ENCODE assay signal across 13 cellular contexts in genomic region chr18:67232406-67232805, GRCh38.
DNase-seq lines count a peak whose midpoint lies in the region; FAIRE-seq and TF ChIP-seq lines count a peak whose summit lies in the region.
"Had no signal": no experiment of that assay in that cellular context is flagged by ENCODE, and none has a peak within 500 bp of the region (broad histone marks: within the 10 kb centered on the region; RNA-seq: fewer than 3 reads in every experiment).

No MANE protein-coding gene starts in this region.

- no peak overlapping the region for H3K4me3 Mint-ChIP-seq in MCF 10A (ENCODE audit: unreplicated experiment)
- H3K4me3 Mint-ChIP-seq: central memory CD8-positive, alpha-beta T cell had no signal

- intact Hi-C loops in MCF 10A (cut with micrococcal nuclease) (no loop called here), breast epithelium (cut with DNase I; ENCODE audit: low total_unique reads) (no loop called here), mammary epithelial cell (cut with micrococcal nuclease) (no loop called here)

- no peak overlapping the region for H3K4me2 ChIP-seq in mammary epithelial cell (ENCODE audit: insufficient read depth, low read depth, low read length)

- DNase-seq in MCF 10A (ENCODE audit: unreplicated experiment) (peak; percentile 74), breast epithelium (ENCODE audit: low spot score in 2 of 2) (no peak), mammary epithelial cell (peak; percentile 32), urothelium cell line (ENCODE audit: low spot score) (peak; percentile 6), NCI-H1694 (lab: John Stamatoyannopoulos, UW) (no peak), 8988T (no peak), KBM-7 (no peak)
- DNase-seq: foreskin melanocyte, upper lobe of left lung had no signal

- no peaks in the 10 kb centered on the region for H3K4me1 Mint-ChIP-seq in MCF 10A (ENCODE audit: insufficient read depth, unreplicated experiment)
- H3K4me1 Mint-ChIP-seq: central memory CD8-positive, alpha-beta T cell had no signal

- no peak for FAIRE-seq in urothelium cell line (lab: Jason Lieb, UNC)
- FAIRE-seq: A204.1 had no signal

- in situ Hi-C loops in mammary epithelial cell (cut with MboI; ENCODE audit: low sequenced_read_pairs in 2 of 2): loop anchor here in 1 of 2 donors (25.0 kb wide), 1 partner anchor 605 kb away; no protein-coding TSS in a partner anchor
- in situ Hi-C loops in KBM-7 (cut with MboI; ENCODE audit: low pct_unique_long_range_greater_than_20kb, low sequenced_read_pairs): no loop called here

- TF ChIP-seq CTCF in MCF 10A (IDR thresholded peaks at IDR 0.05; ENCODE audit: unreplicated experiment): no peak
- no peak for TF ChIP-seq CTCF in breast epithelium (IDR thresholded peaks at IDR 0.05)
- no peak for TF ChIP-seq CTCF in mammary epithelial cell (conservative IDR thresholded peaks at IDR 0.05 in 1 of 2, IDR thresholded peaks at IDR 0.05 in 1 of 2; ENCODE audit: extremely low read depth in 1 of 2, insufficient read depth in 1 of 2, low read depth in 1 of 2, low read length in 2 of 2)

- no peaks in the 10 kb centered on the region for H3K27me3 Mint-ChIP-seq in MCF 10A (ENCODE audit: insufficient read depth, unreplicated experiment)
- H3K27me3 Mint-ChIP-seq: central memory CD8-positive, alpha-beta T cell had no signal

- CTCF ChIA-PET in MCF 10A (lab: Yijun Ruan, JAX): interaction anchor here (0.8 kb wide), 1 partner anchor 10 kb away, joined by 4 read pairs; no protein-coding TSS in a partner anchor
- CTCF ChIA-PET in mammary epithelial cell (lab: Charles Lee; ENCODE audit: low non-redundant PET): no interaction called here

- H3K27me3 ChIP-seq in breast epithelium: no peaks in the 10 kb centered on the region
- no peaks in the 10 kb centered on the region for H3K27me3 ChIP-seq in mammary epithelial cell (ENCODE audit: insufficient read depth, low read length)
- H3K27me3 ChIP-seq in iPS-20b (ENCODE audit: insufficient read depth, low read length): no peaks in the 10 kb centered on the region
- H3K27me3 ChIP-seq: neutrophil, upper lobe of left lung had no signal

- no peak overlapping the region for H3K27ac ChIP-seq in breast epithelium
- H3K27ac ChIP-seq in mammary epithelial cell (ENCODE audit: insufficient read depth, low read depth, low read length): no peak overlapping the region
- peak overlapping the region; percentile 25 for H3K27ac ChIP-seq in iPS-20b (ENCODE audit: low read length)
- H3K27ac ChIP-seq: neutrophil, upper lobe of left lung had no signal

- no peak overlapping the region for H3K4me3 ChIP-seq in breast epithelium
- H3K4me3 ChIP-seq in mammary epithelial cell (replicated peaks in 1 of 3; ENCODE audit: insufficient read depth in 1 of 3, low read depth in 2 of 3, low read length in 3 of 3): no peak overlapping the region
- H3K4me3 ChIP-seq in iPS-20b (ENCODE audit: low read length): peak overlapping the region; percentile 29; the same call in 1 of the 2 replicates
- H3K4me3 ChIP-seq: upper lobe of left lung had no signal

- peak overlapping the region; percentile 18 for H2AFZ ChIP-seq in mammary epithelial cell (ENCODE audit: low read depth, low read length)

- no peak overlapping the region for H3K27ac Mint-ChIP-seq in MCF 10A (ENCODE audit: low read depth, unreplicated experiment)

- POLR2A ChIA-PET in MCF 10A (lab: Yijun Ruan, JAX): no interaction called here

- no peaks in the 10 kb centered on the region for H3K36me3 Mint-ChIP-seq in MCF 10A (ENCODE audit: insufficient read depth, unreplicated experiment)

- BruUV-seq in MCF 10A (replicated peaks; lab: Mats Ljungman, UMichigan): no TSS peak
- no TSS peak for BruUV-seq in mammary epithelial cell (replicated peaks; lab: Mats Ljungman, UMichigan)

- no peaks in the 10 kb centered on the region for H3K79me2 ChIP-seq in mammary epithelial cell (ENCODE audit: insufficient read depth, low read length)

- H3K9ac ChIP-seq in mammary epithelial cell (ENCODE audit: insufficient read depth, low read length) (no peak overlapping the region), iPS-20b (ENCODE audit: low read depth, low read length) (no peak overlapping the region)

- no peaks in the 10 kb centered on the region for H4K20me1 ChIP-seq in mammary epithelial cell (ENCODE audit: insufficient read depth, low read length)

- H3K9me3 Mint-ChIP-seq in MCF 10A (ENCODE audit: unreplicated experiment): no peaks in the 10 kb centered on the region
- H3K9me3 Mint-ChIP-seq: central memory CD8-positive, alpha-beta T cell had no signal

- H3K4me1 ChIP-seq in breast epithelium (no peaks in the 10 kb centered on the region), mammary epithelial cell (ENCODE audit: insufficient read depth, low read length) (no peaks in the 10 kb centered on the region), iPS-20b (ENCODE audit: insufficient read depth, low read length) (peaks cover 14% of the 10 kb centered on the region)

- no peaks in the 10 kb centered on the region for H3K36me3 ChIP-seq in breast epithelium
- H3K36me3 ChIP-seq in mammary epithelial cell (ENCODE audit: insufficient read depth, low read length): no peaks in the 10 kb centered on the region
- no peaks in the 10 kb centered on the region for H3K36me3 ChIP-seq in iPS-20b (ENCODE audit: insufficient read depth, low read depth, low read length)
- H3K36me3 ChIP-seq: neutrophil, upper lobe of left lung had no signal

- dilution Hi-C loops in mammary epithelial cell (cut with HindIII; ENCODE audit: low sequenced_read_pairs): no loop called here

- no peak for TF ChIP-seq POLR2A in breast epithelium (IDR thresholded peaks at IDR 0.05)

- H3K9me3 ChIP-seq in breast epithelium: peaks cover 4 to 5% of the 10 kb centered on the region in 2 donors
- peaks cover 3% of the 10 kb centered on the region for H3K9me3 ChIP-seq in mammary epithelial cell (replicated peaks; ENCODE audit: insufficient read depth, low read length)
- H3K9me3 ChIP-seq in iPS-20b (ENCODE audit: insufficient read depth, low read depth, low read length): no peaks in the 10 kb centered on the region; the same call in 1 of the 2 replicates
- H3K9me3 ChIP-seq: neutrophil, upper lobe of left lung had no signal

- WGBS in mammary epithelial cell (ENCODE audit: low coverage, missing lambda C conversion rate): 35% methylated on average over 4 of the region's 4 CpGs

Comparison
In these comparisons a context has a peak if more than half of its experiments do, and no peak if none do; other contexts are left out.
1. DNase-seq: peak in MCF 10A (single experiment), mammary epithelial cell (single experiment) and urothelium cell line (single experiment); none in breast epithelium (0 of 2), NCI-H1694 (single experiment), 8988T (single experiment) and KBM-7 (single experiment).